Comparison of ENCODE assay signal across 9 cellular contexts in genomic region chr4:4384837-4385236, GRCh38. TPM values are rescaled to one million over a fixed set of nuclear protein-coding genes. Genes with fewer than 3 reads are reported as not detected.
DNase-seq lines count a peak whose midpoint lies in the region; ATAC-seq, FAIRE-seq and TF ChIP-seq lines count a peak whose summit lies in the region.
"Had no signal": no experiment of that assay in that cellular context is flagged by ENCODE, and none has a peak within 500 bp of the region (broad histone marks: within the 10 kb centered on the region; RNA-seq: fewer than 3 reads in every experiment).

No MANE protein-coding gene starts in this region.

- H3K4me3 ChIP-seq in MM.1S (ENCODE audit: low read length): no peak overlapping the region
- no peak overlapping the region for H3K4me3 ChIP-seq in bronchial epithelial cell (ENCODE audit: low read depth, low read length)
- no peak overlapping the region for H3K4me3 ChIP-seq in neuronal stem cell (ENCODE audit: low read length in 2 of 2)
- H3K4me3 ChIP-seq in uterus: no peak overlapping the region

- H3K27ac ChIP-seq in MM.1S (ENCODE audit: low read length) (no peak overlapping the region), neuronal stem cell (replicated peaks; ENCODE audit: low read length) (no peak overlapping the region), uterus (no peak overlapping the region)

- peak; percentile 22 for TF ChIP-seq CTCF in MM.1S (IDR thresholded peaks at IDR 0.05; ENCODE audit: low read length)
- TF ChIP-seq CTCF in bronchial epithelial cell (IDR thresholded peaks at IDR 0.05; ENCODE audit: insufficient read depth, low read length, severe bottlenecking): peak; percentile 87
- TF ChIP-seq CTCF in uterus (IDR thresholded peaks at IDR 0.05): no peak

- H3K36me3 ChIP-seq in MM.1S (replicated peaks; ENCODE audit: insufficient read depth, low read length) (no peaks in the 10 kb centered on the region), bronchial epithelial cell (ENCODE audit: control insufficient read depth, insufficient read depth, low read length) (no peaks in the 10 kb centered on the region), neuronal stem cell (replicated peaks in 1 of 2; ENCODE audit: control insufficient read depth in 2 of 2, insufficient read depth in 2 of 2, low read length in 2 of 2) (peaks cover 0 to 3% of the 10 kb centered on the region in 2 donors), uterus (no peaks in the 10 kb centered on the region)

- no peak overlapping the region for H2BK15ac ChIP-seq in neuronal stem cell (ENCODE audit: low read length)

- no peak overlapping the region for H2AFZ ChIP-seq in MM.1S (ENCODE audit: low read length)
- H2AFZ ChIP-seq in neuronal stem cell (ENCODE audit: low read length): no peak overlapping the region

- H3K14ac ChIP-seq in neuronal stem cell (ENCODE audit: low read length): no peak overlapping the region

- H3K4me2 ChIP-seq in MM.1S (ENCODE audit: low read depth, low read length) (no peak overlapping the region), neuronal stem cell (ENCODE audit: insufficient read depth, low read length, poor library complexity, severe bottlenecking) (no peak overlapping the region)

- no peak overlapping the region for H3K23ac ChIP-seq in neuronal stem cell (ENCODE audit: low read depth, low read length, poor library complexity)

- no peaks in the 10 kb centered on the region for H3K9me2 ChIP-seq in MM.1S (replicated peaks; ENCODE audit: insufficient read depth, low read length)

- no peak overlapping the region for H2AK5ac ChIP-seq in neuronal stem cell (ENCODE audit: low read depth, low read length)

- no peak overlapping the region for H2BK5ac ChIP-seq in neuronal stem cell (ENCODE audit: low read length)

- intact Hi-C loops in uterus (cut with DNase I; ENCODE audit: low total_unique reads): no loop called here

- no peak overlapping the region for H4K91ac ChIP-seq in neuronal stem cell (ENCODE audit: low read depth, low read length, poor library complexity)

- H3K18ac ChIP-seq in neuronal stem cell (ENCODE audit: low read length): no peak overlapping the region

- H3K9me3 ChIP-seq in MM.1S (replicated peaks; ENCODE audit: insufficient read depth, low read length): no peaks in the 10 kb centered on the region
- no peaks in the 10 kb centered on the region for H3K9me3 ChIP-seq in neuronal stem cell (replicated peaks in 1 of 2; ENCODE audit: control insufficient read depth in 2 of 2, insufficient read depth in 1 of 2, low read depth in 1 of 2, low read length in 2 of 2)
- H3K9me3 ChIP-seq in uterus: no peaks in the 10 kb centered on the region

- WGBS in neuronal stem cell (ENCODE audit: extremely low coverage in 2 of 2, insufficient read length in 2 of 2, insufficient replicate concordance in 1 of 2), 2 donors: no CpG with 5 or more reads among the region's 5 CpGs

- no peaks in the 10 kb centered on the region for H3K4me1 ChIP-seq in MM.1S (ENCODE audit: low read length)
- peaks cover 8 to 10% of the 10 kb centered on the region in 2 donors for H3K4me1 ChIP-seq in neuronal stem cell (ENCODE audit: control insufficient read depth in 2 of 2, insufficient read depth in 1 of 2, low read depth in 1 of 2, low read length in 2 of 2)
- peaks cover 0 to 12% of the 10 kb centered on the region in 2 donors for H3K4me1 ChIP-seq in uterus

- no peak overlapping the region for H3K4ac ChIP-seq in neuronal stem cell (ENCODE audit: low read length)

- H4K20me1 ChIP-seq in MM.1S (ENCODE audit: insufficient read depth, low read length): no peaks in the 10 kb centered on the region

- peaks cover 45% of the 10 kb centered on the region for H3K27me3 ChIP-seq in MM.1S (replicated peaks; ENCODE audit: insufficient read depth, low read length)
- no peaks in the 10 kb centered on the region for H3K27me3 ChIP-seq in bronchial epithelial cell (ENCODE audit: control insufficient read depth, insufficient read depth, low read length)
- H3K27me3 ChIP-seq in neuronal stem cell (ENCODE audit: control insufficient read depth in 3 of 3, insufficient read depth in 3 of 3, low read depth in 1 of 3, low read length in 3 of 3): peaks cover 7 to 90% (median 34%) of the 10 kb centered on the region in 3 experiments
- peaks cover 0 to 4% of the 10 kb centered on the region in 2 donors for H3K27me3 ChIP-seq in uterus

- TF ChIP-seq POLR2A in uterus (IDR thresholded peaks at IDR 0.05): no peak

- H2BK120ac ChIP-seq in neuronal stem cell (ENCODE audit: low read depth, low read length): no peak overlapping the region

- peak; percentile 1 for DNase-seq in NCI-H345 (lab: John Stamatoyannopoulos, UW)
- DNase-seq in NCI-H345 treated with DMSO at 0.1 percent for 48 hours (lab: John Stamatoyannopoulos, UW; ENCODE audit: unreplicated experiment): no peak
- DNase-seq in MM.1S: no peak
- DNase-seq in bronchial epithelial cell (ENCODE audit: low read depth): peak; percentile 55
- peak; percentile 52 for DNase-seq in neuronal stem cell (ENCODE audit: low spot score)
- no peak for DNase-seq in uterus
- DNase-seq in SKM-1 (lab: John Stamatoyannopoulos, UW; ENCODE audit: unreplicated experiment): no peak
- DNase-seq: CD4-positive, CD25-positive, alpha-beta regulatory T cell had no signal

- FAIRE-seq in bronchial epithelial cell (lab: Jason Lieb, UNC): peak; percentile 64

- H2BK12ac ChIP-seq in neuronal stem cell (ENCODE audit: low read length): no peak overlapping the region

- H3F3A ChIP-seq in MM.1S (ENCODE audit: insufficient read depth, low read length): no peaks in the 10 kb centered on the region

- H4K8ac ChIP-seq in neuronal stem cell (ENCODE audit: low read depth, low read length): no peak overlapping the region

- H3K9ac ChIP-seq in MM.1S (ENCODE audit: low read length): no peak overlapping the region
- no peak overlapping the region for H3K9ac ChIP-seq in neuronal stem cell (ENCODE audit: low read depth, low read length, poor library complexity)

- ATAC-seq in GM18907 (IDR thresholded peaks at IDR 0.05; ENCODE audit: unreplicated experiment): no peak

- peaks cover 4% of the 10 kb centered on the region for H3K79me1 ChIP-seq in neuronal stem cell (ENCODE audit: low read depth, low read length)

- no peaks in the 10 kb centered on the region for H3K79me2 ChIP-seq in MM.1S (ENCODE audit: low read length)

RNA-seq across cellular contexts. Expression of gene NSG1, which starts 2.1 kb away (rescaled TPM):
- total RNA-seq in bronchial epithelial cell (2.4 and 4.1 TPM in 2 replicates), uterus (10 to 100 TPM in 1 of 4 donors, 1 to 10 TPM in 2, not detected in 1; 3.6 to 11.2 (median 3.8) TPM)
- polyA plus RNA-seq in neuronal stem cell (2013, experiment 1 of 2): 40.6 TPM
- 39.6 TPM for polyA plus RNA-seq in neuronal stem cell (2013, experiment 2 of 2)

Comparison
In these comparisons a context has a peak if more than half of its experiments do, and no peak if none do; other contexts are left out.
1. DNase-seq: peak in NCI-H345 (single experiment), bronchial epithelial cell (single experiment) and neuronal stem cell (single experiment); none in NCI-H345 treated with DMSO at 0.1 percent for 48 hours (single experiment), MM.1S (single experiment), uterus (0 of 2) and SKM-1 (single experiment).
2. CTCF ChIP-seq: peak in MM.1S (single experiment) and bronchial epithelial cell (single experiment); none in uterus (0 of 4).